30 cellular contexts compared by ENCODE assay signal in genomic region chr1:204931768-204932572, GRCh38.
"Had no signal": no experiment of that assay in that cellular context is flagged by ENCODE, and none has a peak within 500 bp of the region (broad histone marks: within the 10 kb centered on the region; RNA-seq: fewer than 3 reads in every experiment).

No MANE protein-coding gene starts in this region.

- DNase-seq: activated B cell treated with CpG ODN at 0.5 μM for 24 hours; activated CD4-positive, alpha-beta memory T cell treated with anti-CD3 and anti-CD28 coated beads for 36 hours; activated CD4-positive, alpha-beta T cell treated with anti-CD3 and anti-CD28 coated beads for 4 hours; activated CD4-positive, alpha-beta T cell treated with anti-CD3 and anti-CD28 coated beads, Interleukin-2, amount 50 U/mL, for 1 hour; activated CD4-positive, CD25-positive, alpha-beta regulatory T cell treated with anti-CD3 and anti-CD28 coated beads, Interleukin-2, amount 50 U/mL, for 72 hours; activated CD8-positive, alpha-beta memory T cell treated with anti-CD3 and anti-CD28 coated beads, Interleukin-2, amount 50 U/mL, for 4 hours; activated gamma-delta T cell treated with Interleukin-2 at 50 U/mL for 16 hours; activated naive CD4-positive, alpha-beta T cell treated with anti-CD3 and anti-CD28 coated beads for 36 hours; activated T-cell treated with anti-CD3 and anti-CD28 coated beads for 4 hours; activated T-cell treated with anti-CD3 and anti-CD28 coated beads, Interleukin-2, amount 50 U/mL, for 4 hours; body of pancreas; caudate nucleus; MM.1S; MV-4-11; NCI-H1092; NCI-H1436 treated with DMSO at 0.1 percent for 48 hours; NCI-H1694 treated with DMSO at 0.1 percent for 48 hours; NCI-H2029; NCI-H345; NK-92 treated with Interleukin-12 subunit alpha and Interleukin-12 subunit beta, amount 100 ng/mL, for 24 hours; Right ventricle myocardium superior; SW 1271; T-helper 1 cell; T-helper 2 cell; T-helper 9 cell had no signal

- H3K9me3 ChIP-seq: adrenal gland, body of pancreas, breast epithelium had no signal

- H3K36me3 ChIP-seq: adrenal gland, breast epithelium had no signal

- ATAC-seq: activated naive CD4-positive, alpha-beta T cell treated with anti-CD3 and anti-CD28 coated beads, Interleukin-2, amount 50 U/mL, for 72 hours; activated T-cell treated with anti-CD3 and anti-CD28 coated beads, Interleukin-2, amount 50 U/mL, for 4 hours; body of pancreas had no signal

- H3K27ac ChIP-seq: adrenal gland, body of pancreas, breast epithelium, KMS-11 had no signal

- H3K9me3 Mint-ChIP-seq: activated B cell treated with CpG ODN at 0.5 μM for 24 hours; activated CD4-positive, alpha-beta memory T cell treated with anti-CD3 and anti-CD28 coated beads for 36 hours; activated naive CD4-positive, alpha-beta T cell treated with anti-CD3 and anti-CD28 coated beads for 36 hours; activated naive CD4-positive, alpha-beta T cell treated with anti-CD3 and anti-CD28 coated beads, Interleukin-2, amount 50 U/mL, for 72 hours; activated T-cell treated with anti-CD3 and anti-CD28 coated beads, Interleukin-2, amount 50 U/mL, for 4 hours; activated T-helper 1 cell treated with anti-CD3 and anti-CD28 coated beads, Interleukin-12 subunit alpha, Interleukin-12 subunit beta, Interleukin-2, Interleukin-4 antibody, amounts not matched to agents 30 ng/mL and 10 ng/mL and 1 ng/mL, durations not matched to agents 14 hours and 24 hours and 36 hours had no signal

- H3K4me3 ChIP-seq: adrenal gland, body of pancreas, breast epithelium had no signal

- H3K4me1 Mint-ChIP-seq: activated B cell treated with CpG ODN at 0.5 μM for 24 hours had no signal

- H3K27ac Mint-ChIP-seq: activated B cell treated with CpG ODN at 0.5 μM for 24 hours; activated CD4-positive, alpha-beta memory T cell treated with anti-CD3 and anti-CD28 coated beads for 36 hours; activated naive CD4-positive, alpha-beta T cell treated with anti-CD3 and anti-CD28 coated beads for 36 hours; activated naive CD4-positive, alpha-beta T cell treated with anti-CD3 and anti-CD28 coated beads, Interleukin-2, amount 50 U/mL, for 72 hours; activated T-helper 1 cell treated with anti-CD3 and anti-CD28 coated beads, Interleukin-12 subunit alpha, Interleukin-12 subunit beta, Interleukin-2, Interleukin-4 antibody, amounts not matched to agents 30 ng/mL and 10 ng/mL and 1 ng/mL, durations not matched to agents 14 hours and 24 hours and 36 hours had no signal

- H3K4me2 ChIP-seq: KMS-11 had no signal

- H3K27me3 ChIP-seq: adrenal gland, body of pancreas, breast epithelium had no signal

- H3K9ac ChIP-seq: KMS-11 had no signal

- H3K36me3 Mint-ChIP-seq: activated CD4-positive, alpha-beta memory T cell treated with anti-CD3 and anti-CD28 coated beads for 36 hours; activated naive CD4-positive, alpha-beta T cell treated with anti-CD3 and anti-CD28 coated beads, Interleukin-2, amount 50 U/mL, for 72 hours had no signal

- H3K4me3 Mint-ChIP-seq: activated B cell treated with CpG ODN at 0.5 μM for 24 hours; activated CD4-positive, alpha-beta memory T cell treated with anti-CD3 and anti-CD28 coated beads for 36 hours; activated naive CD4-positive, alpha-beta T cell treated with anti-CD3 and anti-CD28 coated beads for 36 hours; activated T-cell treated with anti-CD3 and anti-CD28 coated beads, Interleukin-2, amount 50 U/mL, for 4 hours; activated T-helper 1 cell treated with anti-CD3 and anti-CD28 coated beads, Interleukin-12 subunit alpha, Interleukin-12 subunit beta, Interleukin-2, Interleukin-4 antibody, amounts not matched to agents 30 ng/mL and 10 ng/mL and 1 ng/mL, durations not matched to agents 14 hours and 24 hours and 36 hours had no signal

- H3K4me1 ChIP-seq: adrenal gland, body of pancreas, breast epithelium had no signal
